ENCODE assay signal across 25 cellular contexts in genomic region chr7:145511014-145511413, GRCh38.
DNase-seq lines count a peak whose midpoint lies in the region; ATAC-seq, FAIRE-seq and TF ChIP-seq lines count a peak whose summit lies in the region.
"Had no signal": no experiment of that assay in that cellular context is flagged by ENCODE, and none has a peak within 500 bp of the region (broad histone marks: within the 10 kb centered on the region; RNA-seq: fewer than 3 reads in every experiment).

No MANE protein-coding gene starts in this region.

- H3K27ac ChIP-seq in pancreas: no peak overlapping the region
- H3K27ac ChIP-seq in tibial artery: no peak overlapping the region
- H3K27ac ChIP-seq: A549, SJSA1 had no signal

- H3K4me3 ChIP-seq in pancreas: no peak overlapping the region
- no peak overlapping the region for H3K4me3 ChIP-seq in tibial artery
- H3K4me3 ChIP-seq: A549, SJSA1 had no signal

- intact Hi-C loops in pancreas (cut with DNase I): no loop called here
- intact Hi-C loops in tibial artery (cut with DNase I; ENCODE audit: low total_unique reads): no loop called here

- no peak for TF ChIP-seq CTCF in pancreas (IDR thresholded peaks at IDR 0.05)
- TF ChIP-seq CTCF in tibial artery (IDR thresholded peaks at IDR 0.05): no peak

- ATAC-seq in pancreas (peak in 3 of 4 donors; percentile 42 to 95 (median 94)), HG03432 (IDR thresholded peaks at IDR 0.05; ENCODE audit: unreplicated experiment) (no peak)
- ATAC-seq: A549, Panc1 had no signal

- H3K36me3 ChIP-seq in pancreas: no peaks in the 10 kb centered on the region
- no peaks in the 10 kb centered on the region for H3K36me3 ChIP-seq in tibial artery
- H3K36me3 ChIP-seq: SJSA1 had no signal

- H3K4me1 ChIP-seq in pancreas: no peaks in the 10 kb centered on the region
- H3K4me1 ChIP-seq in tibial artery: no peaks in the 10 kb centered on the region
- H3K4me1 ChIP-seq: A549, SJSA1 had no signal

- 31 to 34% methylated on average over 2 of the region's 2 CpGs for WGBS in pancreas, 2 donors

- peak; percentile 96 for DNase-seq in DMS53 treated with DMSO at 0.1 percent for 48 hours (lab: John Stamatoyannopoulos, UW; ENCODE audit: unreplicated experiment)
- peak; percentile 5 for DNase-seq in NCI-H2029 (lab: John Stamatoyannopoulos, UW)
- peak; percentile 12 for DNase-seq in NCI-H774 (lab: John Stamatoyannopoulos, UW)
- DNase-seq in pancreas: peak in 2 of 6 donors; percentile 32 to 39
- no peak for DNase-seq in islet precursor cell
- DNase-seq in tibial artery: no peak
- DNase-seq: CD4-positive, CD25-positive, alpha-beta regulatory T cell; DND-41; GOT3; HCEC 1CT; KBM-7; MM.1S; NCI-H1048; NCI-H1436 treated with DMSO at 0.1 percent for 48 hours; NCI-H2107; NCI-H226; NCI-H524 treated with DMSO at 0.1 percent for 48 hours; NK-92 treated with Interleukin-12 subunit alpha and Interleukin-12 subunit beta, amount 100 ng/mL, for 24 hours; T-helper 1 cell had no signal

- H3K9me3 ChIP-seq in pancreas: no peaks in the 10 kb centered on the region
- H3K9me3 ChIP-seq in tibial artery: no peaks in the 10 kb centered on the region
- H3K9me3 ChIP-seq: A549 had no signal

- FAIRE-seq in pancreas (lab: Jason Lieb, UNC): no peak
- FAIRE-seq: A549, GM12891, GM18507 had no signal

- H3K27me3 ChIP-seq in pancreas (no peaks in the 10 kb centered on the region), tibial artery (no peaks in the 10 kb centered on the region)
- H3K27me3 ChIP-seq: SJSA1 had no signal

Comparison
In these comparisons a context has a peak if more than half of its experiments do, and no peak if none do; other contexts are left out.
1. DNase-seq: peak in DMS53 treated with DMSO at 0.1 percent for 48 hours (single experiment), NCI-H2029 (single experiment) and NCI-H774 (single experiment); none in islet precursor cell (single experiment) and tibial artery (0 of 2).